In genomic region chr4:109648266-109648996, GRCh38 we compare ENCODE assay signal across 10 cellular contexts.
DNase-seq lines count a peak whose midpoint lies in the region; ATAC-seq and TF ChIP-seq lines count a peak whose summit lies in the region.
"Had no signal": no experiment of that assay in that cellular context is flagged by ENCODE, and none has a peak within 500 bp of the region (broad histone marks: within the 10 kb centered on the region; RNA-seq: fewer than 3 reads in every experiment).

No MANE protein-coding gene starts in this region.

- ATAC-seq in GM18861 (IDR thresholded peaks at IDR 0.05; ENCODE audit: unreplicated experiment) (peak; percentile 40), GM21576 (IDR thresholded peaks at IDR 0.05; ENCODE audit: unreplicated experiment) (peak; percentile 34), HG03571 (IDR thresholded peaks at IDR 0.05; ENCODE audit: unreplicated experiment) (no peak)
- ATAC-seq: GM23338 had no signal

- peak; percentile 27 for DNase-seq in epithelial cell of esophagus (ENCODE audit: low read depth)
- DNase-seq in NCI-H2081 treated with DMSO at 0.1 percent for 48 hours (lab: John Stamatoyannopoulos, UW): no peak
- DNase-seq in KG1 (lab: John Stamatoyannopoulos, UW): no peak
- no peak for DNase-seq in NCI-H524 treated with DMSO at 0.1 percent for 48 hours (lab: John Stamatoyannopoulos, UW)

- TF ChIP-seq CTCF in epithelial cell of esophagus (IDR thresholded peaks at IDR 0.05; ENCODE audit: insufficient read depth, low read depth, low read length, missing control alignments): no peak

- no peak for TF ChIP-seq RAD21 in Ishikawa (IDR thresholded peaks at IDR 0.05; ENCODE audit: low read depth)

- no peak for TF ChIP-seq EP300 in Ishikawa (IDR thresholded peaks at IDR 0.05; ENCODE audit: borderline replicate concordance)

- H3K4me3 ChIP-seq in epithelial cell of esophagus (ENCODE audit: low read length): no peak overlapping the region
- H3K4me3 ChIP-seq: GM23338, SJCRH30 had no signal

TF ChIP-seq in Ishikawa, 13 proteins besides CTCF, POLR2A, EP300 and RAD21:
- TF ChIP-seq EGR1 (IDR thresholded peaks at IDR 0.05): no peak
- 0 out of 2 replicates have a peak, but pooled peaks have one; percentile 10 for TF ChIP-seq NFIC (IDR thresholded peaks at IDR 0.05)
